13 cellular contexts compared by ENCODE assay signal in the genomic region with DNA sequence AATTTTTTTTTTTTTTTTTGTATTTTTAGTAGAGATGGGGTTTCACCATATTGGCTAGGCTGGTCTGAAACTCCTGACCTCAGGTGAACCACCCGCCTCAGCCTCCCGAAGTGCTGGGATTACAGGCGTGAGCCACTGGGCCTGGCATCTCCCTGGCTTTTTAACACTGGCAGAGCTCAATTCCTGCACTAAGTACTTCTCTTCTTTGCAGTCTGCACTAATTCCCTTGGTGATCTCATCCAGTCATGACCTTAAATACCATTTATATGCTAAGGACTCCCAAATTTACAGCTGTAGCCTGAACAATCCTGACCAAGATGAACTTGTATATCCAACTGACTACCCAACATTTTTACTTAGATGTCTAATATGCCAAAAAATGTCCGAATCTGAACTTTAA. TPM values are rescaled to one million over a fixed set of nuclear protein-coding genes. Genes with fewer than 3 reads are reported as not detected.
DNase-seq lines count a peak whose midpoint lies in the region; ATAC-seq and TF ChIP-seq lines count a peak whose summit lies in the region.
"Had no signal": no experiment of that assay in that cellular context is flagged by ENCODE, and none has a peak within 500 bp of the region (broad histone marks: within the 10 kb centered on the region; RNA-seq: fewer than 3 reads in every experiment).

No MANE protein-coding gene starts in this region.

- no peak for ATAC-seq in activated CD8-positive, alpha-beta T cell treated with anti-CD3 and anti-CD28 coated beads for 36 hours
- ATAC-seq: stimulated activated memory B cell treated with anti-CD40 and anti-IgM and Interleukin-4, amounts not matched to agents 10 μg/mL and 1 μg/mL and 100 μg/mL, for 72 hours had no signal

- no peaks in the 10 kb centered on the region for H3K9me2 ChIP-seq in MM.1S (replicated peaks; ENCODE audit: insufficient read depth, low read length)

- intact Hi-C loops in activated CD8-positive, alpha-beta T cell treated with anti-CD3 and anti-CD28 coated beads for 36 hours (cut with micrococcal nuclease): no loop called here

- H4K20me1 ChIP-seq in osteoblast (ENCODE audit: insufficient read depth, low read length) (peaks cover 26% of the 10 kb centered on the region), MM.1S (ENCODE audit: insufficient read depth, low read length) (no peaks in the 10 kb centered on the region)

- peaks cover 54% of the 10 kb centered on the region for H3K79me2 ChIP-seq in osteoblast (ENCODE audit: insufficient read depth, low read length)
- H3K79me2 ChIP-seq in MM.1S (ENCODE audit: low read length): peaks cover 7% of the 10 kb centered on the region; the same call in 1 of the 2 replicates

- H3K4me1 ChIP-seq in osteoblast (ENCODE audit: insufficient read depth, low read length): peaks cover 49% of the 10 kb centered on the region
- no peaks in the 10 kb centered on the region for H3K4me1 ChIP-seq in MM.1S (ENCODE audit: low read length)

- no peaks in the 10 kb centered on the region for H3K9me3 Mint-ChIP-seq in activated CD8-positive, alpha-beta T cell treated with anti-CD3 and anti-CD28 coated beads for 36 hours
- H3K9me3 Mint-ChIP-seq: central memory CD8-positive, alpha-beta T cell; stimulated activated memory B cell treated with anti-CD40 and anti-IgM and Interleukin-4, amounts not matched to agents 10 μg/mL and 1 μg/mL and 100 μg/mL, for 72 hours had no signal

- no peak overlapping the region for H3K4me3 Mint-ChIP-seq in activated CD8-positive, alpha-beta T cell treated with anti-CD3 and anti-CD28 coated beads for 36 hours
- H3K4me3 Mint-ChIP-seq: central memory CD8-positive, alpha-beta T cell; stimulated activated memory B cell treated with anti-CD40 and anti-IgM and Interleukin-4, amounts not matched to agents 10 μg/mL and 1 μg/mL and 100 μg/mL, for 72 hours had no signal

- no peaks in the 10 kb centered on the region for H3F3A ChIP-seq in MM.1S (ENCODE audit: insufficient read depth, low read length)

- H3K4me3 ChIP-seq in WERI-Rb-1 (ENCODE audit: low read depth, low read length): no peak overlapping the region
- H3K4me3 ChIP-seq in osteoblast (ENCODE audit: insufficient read depth, low read length): no peak overlapping the region
- no peak overlapping the region for H3K4me3 ChIP-seq in MM.1S (ENCODE audit: low read length)
- H3K4me3 ChIP-seq: lung, SJCRH30 had no signal

- H3K27me3 ChIP-seq in WERI-Rb-1 (ENCODE audit: insufficient read depth, low read depth, severe bottlenecking) (no peaks in the 10 kb centered on the region), osteoblast (ENCODE audit: insufficient read depth, low read length) (no peaks in the 10 kb centered on the region), MM.1S (replicated peaks; ENCODE audit: insufficient read depth, low read length) (no peaks in the 10 kb centered on the region)
- H3K27me3 ChIP-seq: SJCRH30 had no signal

- H3K27ac ChIP-seq in WERI-Rb-1 (peak overlapping the region; percentile 20; the same call in 1 of the 2 replicates), osteoblast (ENCODE audit: low read depth, low read length) (peak overlapping the region; percentile 77), MM.1S (ENCODE audit: low read length) (no peak overlapping the region)
- H3K27ac ChIP-seq: SJCRH30 had no signal

- TF ChIP-seq CTCF in WERI-Rb-1 (IDR thresholded peaks at IDR 0.05; ENCODE audit: low read depth, low read length): no peak
- no peak for TF ChIP-seq CTCF in osteoblast (IDR thresholded peaks at IDR 0.05; ENCODE audit: extremely low read depth, low read depth, low read length)
- TF ChIP-seq CTCF in activated CD8-positive, alpha-beta T cell treated with anti-CD3 and anti-CD28 coated beads for 36 hours (IDR thresholded peaks at IDR 0.05): no peak
- no peak for TF ChIP-seq CTCF in MM.1S (IDR thresholded peaks at IDR 0.05; ENCODE audit: low read length)

- no peaks in the 10 kb centered on the region for H3K27me3 Mint-ChIP-seq in activated CD8-positive, alpha-beta T cell treated with anti-CD3 and anti-CD28 coated beads for 36 hours
- H3K27me3 Mint-ChIP-seq: central memory CD8-positive, alpha-beta T cell; stimulated activated memory B cell treated with anti-CD40 and anti-IgM and Interleukin-4, amounts not matched to agents 10 μg/mL and 1 μg/mL and 100 μg/mL, for 72 hours had no signal

- H3K36me3 ChIP-seq in WERI-Rb-1 (peaks cover 1% of the 10 kb centered on the region; the same call in 1 of the 2 replicates), osteoblast (ENCODE audit: insufficient read depth, low read length) (peaks cover 7% of the 10 kb centered on the region), MM.1S (replicated peaks; ENCODE audit: insufficient read depth, low read length) (no peaks in the 10 kb centered on the region)

- H2AFZ ChIP-seq in osteoblast (ENCODE audit: low read length): no peak overlapping the region
- no peak overlapping the region for H2AFZ ChIP-seq in MM.1S (ENCODE audit: low read length)

- H3K4me2 ChIP-seq in osteoblast (ENCODE audit: insufficient read depth, low read length) (peak overlapping the region; percentile 58), MM.1S (ENCODE audit: low read depth, low read length) (no peak overlapping the region)

- H3K9ac ChIP-seq in MM.1S (ENCODE audit: low read length): no peak overlapping the region

- peak; percentile 88 for DNase-seq in EL
- peak; percentile 81 for DNase-seq in WERI-Rb-1
- peak; percentile 77 for DNase-seq in fibroblast of peridontal ligament (ENCODE audit: extremely low read depth)
- DNase-seq in osteoblast (ENCODE audit: insufficient read length, low spot score, missing footprints): no peak
- DNase-seq in globus pallidus (ENCODE audit: low spot score): no peak
- DNase-seq in T-helper 2 cell: no peak
- DNase-seq in activated CD8-positive, alpha-beta T cell treated with anti-CD3 and anti-CD28 coated beads for 36 hours: no peak
- DNase-seq in MM.1S: no peak
- DNase-seq: NCI-H1092 treated with DMSO at 0.1 percent for 48 hours had no signal

- H3K36me3 Mint-ChIP-seq in activated CD8-positive, alpha-beta T cell treated with anti-CD3 and anti-CD28 coated beads for 36 hours (ENCODE audit: low read depth): peaks cover 8% of the 10 kb centered on the region

- H3K4me1 Mint-ChIP-seq in activated CD8-positive, alpha-beta T cell treated with anti-CD3 and anti-CD28 coated beads for 36 hours (ENCODE audit: low read depth): peaks cover 22% of the 10 kb centered on the region

- CTCF ChIA-PET in activated CD8-positive, alpha-beta T cell treated with anti-CD3 and anti-CD28 coated beads for 36 hours (lab: Charles Lee): interaction anchor here (0.7 to 1.5 kb wide), 4 partner anchors 22 to 264 kb away, joined by 3 to 5 read pairs (median 4); no protein-coding TSS in a partner anchor

- POLR2A ChIA-PET in activated CD8-positive, alpha-beta T cell treated with anti-CD3 and anti-CD28 coated beads for 36 hours (lab: Charles Lee): interaction anchor here (0.6 to 4.2 kb wide), 2 partner anchors 10 to 311 kb away, joined by 3 to 20 read pairs; a partner anchor contains a TSS

- H3K9me3 ChIP-seq in WERI-Rb-1 (ENCODE audit: severe bottlenecking): no peaks in the 10 kb centered on the region
- no peaks in the 10 kb centered on the region for H3K9me3 ChIP-seq in osteoblast (ENCODE audit: low read depth, low read length)
- H3K9me3 ChIP-seq in MM.1S (replicated peaks; ENCODE audit: insufficient read depth, low read length): no peaks in the 10 kb centered on the region
- H3K9me3 ChIP-seq: SJCRH30 had no signal

- no peak overlapping the region for H3K27ac Mint-ChIP-seq in activated CD8-positive, alpha-beta T cell treated with anti-CD3 and anti-CD28 coated beads for 36 hours
- H3K27ac Mint-ChIP-seq: stimulated activated memory B cell treated with anti-CD40 and anti-IgM and Interleukin-4, amounts not matched to agents 10 μg/mL and 1 μg/mL and 100 μg/mL, for 72 hours had no signal

RNA-seq across cellular contexts. Expression of a gene that starts 10.2 kb away (rescaled TPM):
- 41.3 and 44.9 TPM in 2 replicates for total RNA-seq in osteoblast
- 10 to 100 TPM; 25.0 to 25.2 TPM for total RNA-seq in activated CD8-positive, alpha-beta T cell treated with anti-CD3 and anti-CD28 coated beads for 36 hours

RNA-seq across cellular contexts. Expression of a gene that starts 10.7 kb away (rescaled TPM):
- 7.2 and 7.4 TPM in 2 replicates for total RNA-seq in osteoblast
- total RNA-seq in activated CD8-positive, alpha-beta T cell treated with anti-CD3 and anti-CD28 coated beads for 36 hours: 10 to 100 TPM; 12.1 to 14.1 TPM

Comparison
In these comparisons a context has a peak if more than half of its experiments do, and no peak if none do; other contexts are left out.
1. DNase-seq: peak in EL (single experiment), WERI-Rb-1 (single experiment) and fibroblast of peridontal ligament (single experiment); none in osteoblast (single experiment), globus pallidus (single experiment), T-helper 2 cell (0 of 5), activated CD8-positive, alpha-beta T cell treated with anti-CD3 and anti-CD28 coated beads for 36 hours (single experiment) and MM.1S (single experiment).